ENCODE assay signal across 1 cellular context in the genomic region with DNA sequence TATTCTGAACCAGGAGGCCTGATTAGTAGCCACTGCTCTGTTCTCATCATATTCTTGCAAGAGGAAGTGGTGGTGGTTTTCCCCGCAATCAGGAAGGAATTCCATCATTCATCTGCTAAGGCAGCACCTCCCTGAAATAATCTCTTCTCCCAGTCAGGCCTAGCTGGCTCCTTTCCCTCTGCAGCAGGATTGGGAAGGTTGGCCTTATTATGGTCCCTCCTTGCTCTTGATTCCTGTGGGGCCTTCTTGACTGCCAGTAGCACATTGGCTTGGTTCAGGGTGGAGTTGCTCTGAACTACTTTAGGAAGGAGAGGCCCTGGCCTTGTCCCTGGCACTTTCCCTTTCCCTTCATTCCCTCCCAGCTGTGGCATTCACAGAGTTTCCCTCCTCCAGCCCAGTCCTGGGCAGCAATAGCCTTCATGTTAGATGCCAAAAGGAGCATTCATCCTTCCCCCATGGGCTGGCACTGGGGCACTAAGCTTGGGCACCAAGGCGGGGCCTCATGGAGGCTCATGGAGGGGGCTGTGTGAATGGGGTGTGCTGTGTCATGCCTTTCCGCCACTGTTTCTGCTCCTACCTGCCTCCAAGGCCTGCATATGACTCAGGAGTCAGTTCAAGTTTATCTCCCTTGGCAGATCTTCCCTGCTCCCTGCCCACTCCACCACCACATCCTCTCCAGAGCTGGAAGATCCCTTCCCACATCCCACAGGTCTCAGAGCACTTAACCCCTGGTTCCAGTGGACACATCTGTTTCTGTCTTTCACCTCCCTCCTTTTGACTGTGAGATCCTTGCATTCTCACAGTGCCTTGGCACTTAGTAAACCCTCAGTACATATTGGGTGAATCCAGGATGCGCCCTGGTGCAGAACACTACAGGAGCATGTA.
TF ChIP-seq lines count a peak whose summit lies in the region.

No MANE protein-coding gene starts in this region.

TF ChIP-seq in K562, 482 proteins besides CTCF, POLR2A, EP300 and RAD21 (continued from another document and continues in another):
- TF ChIP-seq, protein P1, sequence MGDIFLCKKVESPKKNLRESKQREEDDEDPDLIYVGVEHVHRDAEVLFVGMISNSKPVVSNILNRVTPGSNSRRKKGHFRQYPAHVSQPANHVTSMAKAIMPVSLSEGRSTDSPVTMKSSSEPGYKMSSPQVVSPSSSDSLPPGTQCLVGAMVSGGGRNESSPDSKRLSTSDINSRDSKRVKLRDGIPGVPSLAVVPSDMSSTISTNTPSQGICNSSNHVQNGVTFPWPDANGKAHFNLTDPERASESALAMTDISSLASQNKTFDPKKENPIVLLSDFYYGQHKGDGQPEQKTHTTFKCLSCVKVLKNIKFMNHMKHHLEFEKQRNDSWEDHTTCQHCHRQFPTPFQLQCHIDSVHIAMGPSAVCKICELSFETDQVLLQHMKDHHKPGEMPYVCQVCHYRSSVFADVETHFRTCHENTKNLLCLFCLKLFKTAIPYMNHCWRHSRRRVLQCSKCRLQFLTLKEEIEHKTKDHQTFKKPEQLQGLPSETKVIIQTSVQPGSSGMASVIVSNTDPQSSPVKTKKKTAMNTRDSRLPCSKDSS (IDR thresholded peaks at IDR 0.05; ENCODE audit: low read depth, partially characterized antibody) = no peak
- TF ChIP-seq SRSF3 (IDR thresholded peaks at IDR 0.05; ENCODE audit: insufficient read depth, low read length) (no peak), FOS (IDR thresholded peaks at IDR 0.05; ENCODE audit: extremely low read depth, insufficient read length) (no peak), HCFC1 (IDR thresholded peaks at IDR 0.05; ENCODE audit: low read depth, low read length) (no peak), TCF3 (CRISPR knock-in tag; IDR thresholded peaks at IDR 0.05) (peak; percentile 53), SPI1 (IDR thresholded peaks at IDR 0.05; ENCODE audit: borderline replicate concordance, low read depth, low read length) (peak; percentile 64; the same call in 1 of the 2 replicates), GTF2F1 (IDR thresholded peaks at IDR 0.05; ENCODE audit: low read depth, low read length) (no peak), ZNF436 (CRISPR knock-in tag; IDR thresholded peaks at IDR 0.05) (no peak), DACH1 (IDR thresholded peaks at IDR 0.05; ENCODE audit: partially characterized antibody) (no peak), KHSRP (IDR thresholded peaks at IDR 0.05) (no peak), SAFB2 (IDR thresholded peaks at IDR 0.05; ENCODE audit: borderline replicate concordance, low read depth, low read length, severe bottlenecking) (no peak), WHSC1 (IDR thresholded peaks at IDR 0.05; ENCODE audit: low read length) (no peak), KLF16 (IDR thresholded peaks at IDR 0.05) (no peak), SMAD2 (IDR thresholded peaks at IDR 0.05; ENCODE audit: low read depth, low read length) (no peak), POLR2B (IDR thresholded peaks at IDR 0.05; ENCODE audit: low read depth, partially characterized antibody) (no peak), CHD2 (IDR thresholded peaks at IDR 0.05; ENCODE audit: low read depth, low read length) (no peak), MAFG (tag; conservative IDR thresholded peaks at IDR 0.05) (peak; percentile 59), MIER1 (IDR thresholded peaks at IDR 0.05; ENCODE audit: low read depth) (no peak), PHB2 (IDR thresholded peaks at IDR 0.05; ENCODE audit: low read depth) (no peak), FOSL1 (tag; conservative IDR thresholded peaks at IDR 0.05) (peak; percentile 89), EGR1 (conservative IDR thresholded peaks at IDR 0.05) (peak; percentile 69), HNRNPH1 (optimal IDR thresholded peaks at IDR 0.05; ENCODE audit: low read depth, low read length) (no peak), JUND (IDR thresholded peaks at IDR 0.05; ENCODE audit: borderline replicate concordance, low read depth, low read length) (no peak), JUND (tag; IDR thresholded peaks at IDR 0.05; ENCODE audit: borderline replicate concordance, low read depth, low read length) (peak; percentile 22; the same call in 1 of the 3 replicates), NEUROD1 (IDR thresholded peaks at IDR 0.05; ENCODE audit: borderline replicate concordance, low read depth, low read length, partially characterized antibody) (no peak), BACH1 (tag; IDR thresholded peaks at IDR 0.05) (peak; percentile 56; the same call in 1 of the 2 replicates), DIDO1 (tag; IDR thresholded peaks at IDR 0.05; ENCODE audit: low read depth) (peak; percentile 63; the same call in 1 of the 2 replicates), FUS (optimal IDR thresholded peaks at IDR 0.05; ENCODE audit: low read depth, low read length) (no peak), ZNF124 (CRISPR knock-in tag; IDR thresholded peaks at IDR 0.05) (no peak), SMAD4 (CRISPR knock-in tag; conservative IDR thresholded peaks at IDR 0.05) (no peak), PCBP1 (IDR thresholded peaks at IDR 0.05; ENCODE audit: low read depth, low read length, poor library complexity, severe bottlenecking) (no peak), IFI16 (CRISPR knock-in tag; IDR thresholded peaks at IDR 0.05) (no peak), ZNF224 (CRISPR knock-in tag; IDR thresholded peaks at IDR 0.05) (no peak), PHF21A (IDR thresholded peaks at IDR 0.05; ENCODE audit: borderline replicate concordance, low read depth) (no peak), ZNF282 (CRISPR knock-in tag; IDR thresholded peaks at IDR 0.05) (no peak), FOXJ2 (tag; IDR thresholded peaks at IDR 0.05) (no peak), CBFB (CRISPR knock-in tag; IDR thresholded peaks at IDR 0.05) (no peak), BMI1 (IDR thresholded peaks at IDR 0.05; ENCODE audit: low read length) (no peak), ZNF324 (CRISPR knock-in tag; IDR thresholded peaks at IDR 0.05) (no peak), KDM4B (IDR thresholded peaks at IDR 0.05; ENCODE audit: borderline replicate concordance in 2 of 2, low read depth in 1 of 2) (no peak), SOX6 (IDR thresholded peaks at IDR 0.05) (no peak), NCOA1 (IDR thresholded peaks at IDR 0.05; ENCODE audit: low read depth) (no peak)
- TF ChIP-seq, protein P2, sequence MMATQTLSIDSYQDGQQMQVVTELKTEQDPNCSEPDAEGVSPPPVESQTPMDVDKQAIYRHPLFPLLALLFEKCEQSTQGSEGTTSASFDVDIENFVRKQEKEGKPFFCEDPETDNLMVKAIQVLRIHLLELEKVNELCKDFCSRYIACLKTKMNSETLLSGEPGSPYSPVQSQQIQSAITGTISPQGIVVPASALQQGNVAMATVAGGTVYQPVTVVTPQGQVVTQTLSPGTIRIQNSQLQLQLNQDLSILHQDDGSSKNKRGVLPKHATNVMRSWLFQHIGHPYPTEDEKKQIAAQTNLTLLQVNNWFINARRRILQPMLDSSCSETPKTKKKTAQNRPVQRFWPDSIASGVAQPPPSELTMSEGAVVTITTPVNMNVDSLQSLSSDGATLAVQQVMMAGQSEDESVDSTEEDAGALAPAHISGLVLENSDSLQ (IDR thresholded peaks at IDR 0.05) = no peak
- TF ChIP-seq, protein P3, sequence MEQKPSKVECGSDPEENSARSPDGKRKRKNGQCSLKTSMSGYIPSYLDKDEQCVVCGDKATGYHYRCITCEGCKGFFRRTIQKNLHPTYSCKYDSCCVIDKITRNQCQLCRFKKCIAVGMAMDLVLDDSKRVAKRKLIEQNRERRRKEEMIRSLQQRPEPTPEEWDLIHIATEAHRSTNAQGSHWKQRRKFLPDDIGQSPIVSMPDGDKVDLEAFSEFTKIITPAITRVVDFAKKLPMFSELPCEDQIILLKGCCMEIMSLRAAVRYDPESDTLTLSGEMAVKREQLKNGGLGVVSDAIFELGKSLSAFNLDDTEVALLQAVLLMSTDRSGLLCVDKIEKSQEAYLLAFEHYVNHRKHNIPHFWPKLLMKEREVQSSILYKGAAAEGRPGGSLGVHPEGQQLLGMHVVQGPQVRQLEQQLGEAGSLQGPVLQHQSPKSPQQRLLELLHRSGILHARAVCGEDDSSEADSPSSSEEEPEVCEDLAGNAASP (IDR thresholded peaks at IDR 0.05) = no peak
- TF ChIP-seq, protein P4, sequence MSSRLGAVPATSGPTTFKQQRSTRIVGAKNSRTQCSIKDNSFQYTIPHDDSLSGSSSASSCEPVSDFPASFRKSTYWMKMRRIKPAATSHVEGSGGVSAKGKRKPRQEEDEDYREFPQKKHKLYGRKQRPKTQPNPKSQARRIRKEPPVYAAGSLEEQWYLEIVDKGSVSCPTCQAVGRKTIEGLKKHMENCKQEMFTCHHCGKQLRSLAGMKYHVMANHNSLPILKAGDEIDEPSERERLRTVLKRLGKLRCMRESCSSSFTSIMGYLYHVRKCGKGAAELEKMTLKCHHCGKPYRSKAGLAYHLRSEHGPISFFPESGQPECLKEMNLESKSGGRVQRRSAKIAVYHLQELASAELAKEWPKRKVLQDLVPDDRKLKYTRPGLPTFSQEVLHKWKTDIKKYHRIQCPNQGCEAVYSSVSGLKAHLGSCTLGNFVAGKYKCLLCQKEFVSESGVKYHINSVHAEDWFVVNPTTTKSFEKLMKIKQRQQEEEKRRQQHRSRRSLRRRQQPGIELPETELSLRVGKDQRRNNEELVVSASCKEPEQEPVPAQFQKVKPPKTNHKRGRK (tag; IDR thresholded peaks at IDR 0.05) = no peak
- TF ChIP-seq, protein P5, sequence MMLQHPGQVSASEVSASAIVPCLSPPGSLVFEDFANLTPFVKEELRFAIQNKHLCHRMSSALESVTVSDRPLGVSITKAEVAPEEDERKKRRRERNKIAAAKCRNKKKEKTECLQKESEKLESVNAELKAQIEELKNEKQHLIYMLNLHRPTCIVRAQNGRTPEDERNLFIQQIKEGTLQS (IDR thresholded peaks at IDR 0.05) = no peak
- TF ChIP-seq, protein P5 (CRISPR knock-in tag; conservative IDR thresholded peaks at IDR 0.05) = no peak
- TF ChIP-seq, protein P6, sequence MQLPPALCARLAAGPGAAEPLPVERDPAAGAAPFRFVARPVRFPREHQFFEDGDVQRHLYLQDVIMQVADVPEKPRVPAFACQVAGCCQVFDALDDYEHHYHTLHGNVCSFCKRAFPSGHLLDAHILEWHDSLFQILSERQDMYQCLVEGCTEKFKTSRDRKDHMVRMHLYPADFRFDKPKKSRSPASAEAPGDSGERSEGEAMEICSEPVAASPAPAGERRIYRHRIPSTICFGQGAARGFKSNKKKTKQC (CRISPR knock-in tag; IDR thresholded peaks at IDR 0.05) = 0 out of 2 replicates have a peak, but pooled peaks have one; percentile 57
- TF ChIP-seq, protein P7, sequence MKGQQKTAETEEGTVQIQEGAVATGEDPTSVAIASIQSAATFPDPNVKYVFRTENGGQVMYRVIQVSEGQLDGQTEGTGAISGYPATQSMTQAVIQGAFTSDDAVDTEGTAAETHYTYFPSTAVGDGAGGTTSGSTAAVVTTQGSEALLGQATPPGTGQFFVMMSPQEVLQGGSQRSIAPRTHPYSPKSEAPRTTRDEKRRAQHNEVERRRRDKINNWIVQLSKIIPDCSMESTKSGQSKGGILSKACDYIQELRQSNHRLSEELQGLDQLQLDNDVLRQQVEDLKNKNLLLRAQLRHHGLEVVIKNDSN (CRISPR knock-in tag; IDR thresholded peaks at IDR 0.05) = no peak
- TF ChIP-seq, protein P8, sequence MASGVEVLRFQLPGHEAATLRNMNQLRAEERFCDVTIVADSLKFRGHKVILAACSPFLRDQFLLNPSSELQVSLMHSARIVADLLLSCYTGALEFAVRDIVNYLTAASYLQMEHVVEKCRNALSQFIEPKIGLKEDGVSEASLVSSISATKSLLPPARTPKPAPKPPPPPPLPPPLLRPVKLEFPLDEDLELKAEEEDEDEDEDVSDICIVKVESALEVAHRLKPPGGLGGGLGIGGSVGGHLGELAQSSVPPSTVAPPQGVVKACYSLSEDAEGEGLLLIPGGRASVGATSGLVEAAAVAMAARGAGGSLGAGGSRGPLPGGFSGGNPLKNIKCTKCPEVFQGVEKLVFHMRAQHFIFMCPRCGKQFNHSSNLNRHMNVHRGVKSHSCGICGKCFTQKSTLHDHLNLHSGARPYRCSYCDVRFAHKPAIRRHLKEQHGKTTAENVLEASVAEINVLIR (CRISPR knock-in tag; IDR thresholded peaks at IDR 0.05) = no peak
- TF ChIP-seq, protein P9, sequence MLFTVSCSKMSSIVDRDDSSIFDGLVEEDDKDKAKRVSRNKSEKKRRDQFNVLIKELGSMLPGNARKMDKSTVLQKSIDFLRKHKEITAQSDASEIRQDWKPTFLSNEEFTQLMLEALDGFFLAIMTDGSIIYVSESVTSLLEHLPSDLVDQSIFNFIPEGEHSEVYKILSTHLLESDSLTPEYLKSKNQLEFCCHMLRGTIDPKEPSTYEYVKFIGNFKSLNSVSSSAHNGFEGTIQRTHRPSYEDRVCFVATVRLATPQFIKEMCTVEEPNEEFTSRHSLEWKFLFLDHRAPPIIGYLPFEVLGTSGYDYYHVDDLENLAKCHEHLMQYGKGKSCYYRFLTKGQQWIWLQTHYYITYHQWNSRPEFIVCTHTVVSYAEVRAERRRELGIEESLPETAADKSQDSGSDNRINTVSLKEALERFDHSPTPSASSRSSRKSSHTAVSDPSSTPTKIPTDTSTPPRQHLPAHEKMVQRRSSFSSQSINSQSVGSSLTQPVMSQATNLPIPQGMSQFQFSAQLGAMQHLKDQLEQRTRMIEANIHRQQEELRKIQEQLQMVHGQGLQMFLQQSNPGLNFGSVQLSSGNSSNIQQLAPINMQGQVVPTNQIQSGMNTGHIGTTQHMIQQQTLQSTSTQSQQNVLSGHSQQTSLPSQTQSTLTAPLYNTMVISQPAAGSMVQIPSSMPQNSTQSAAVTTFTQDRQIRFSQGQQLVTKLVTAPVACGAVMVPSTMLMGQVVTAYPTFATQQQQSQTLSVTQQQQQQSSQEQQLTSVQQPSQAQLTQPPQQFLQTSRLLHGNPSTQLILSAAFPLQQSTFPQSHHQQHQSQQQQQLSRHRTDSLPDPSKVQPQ (CRISPR knock-in tag; IDR thresholded peaks at IDR 0.05; ENCODE audit: borderline replicate concordance) = no peak
- TF ChIP-seq, protein P10, sequence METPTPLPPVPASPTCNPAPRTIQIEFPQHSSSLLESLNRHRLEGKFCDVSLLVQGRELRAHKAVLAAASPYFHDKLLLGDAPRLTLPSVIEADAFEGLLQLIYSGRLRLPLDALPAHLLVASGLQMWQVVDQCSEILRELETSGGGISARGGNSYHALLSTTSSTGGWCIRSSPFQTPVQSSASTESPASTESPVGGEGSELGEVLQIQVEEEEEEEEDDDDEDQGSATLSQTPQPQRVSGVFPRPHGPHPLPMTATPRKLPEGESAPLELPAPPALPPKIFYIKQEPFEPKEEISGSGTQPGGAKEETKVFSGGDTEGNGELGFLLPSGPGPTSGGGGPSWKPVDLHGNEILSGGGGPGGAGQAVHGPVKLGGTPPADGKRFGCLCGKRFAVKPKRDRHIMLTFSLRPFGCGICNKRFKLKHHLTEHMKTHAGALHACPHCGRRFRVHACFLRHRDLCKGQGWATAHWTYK (CRISPR knock-in tag; IDR thresholded peaks at IDR 0.05) = no peak
- TF ChIP-seq, protein P11, sequence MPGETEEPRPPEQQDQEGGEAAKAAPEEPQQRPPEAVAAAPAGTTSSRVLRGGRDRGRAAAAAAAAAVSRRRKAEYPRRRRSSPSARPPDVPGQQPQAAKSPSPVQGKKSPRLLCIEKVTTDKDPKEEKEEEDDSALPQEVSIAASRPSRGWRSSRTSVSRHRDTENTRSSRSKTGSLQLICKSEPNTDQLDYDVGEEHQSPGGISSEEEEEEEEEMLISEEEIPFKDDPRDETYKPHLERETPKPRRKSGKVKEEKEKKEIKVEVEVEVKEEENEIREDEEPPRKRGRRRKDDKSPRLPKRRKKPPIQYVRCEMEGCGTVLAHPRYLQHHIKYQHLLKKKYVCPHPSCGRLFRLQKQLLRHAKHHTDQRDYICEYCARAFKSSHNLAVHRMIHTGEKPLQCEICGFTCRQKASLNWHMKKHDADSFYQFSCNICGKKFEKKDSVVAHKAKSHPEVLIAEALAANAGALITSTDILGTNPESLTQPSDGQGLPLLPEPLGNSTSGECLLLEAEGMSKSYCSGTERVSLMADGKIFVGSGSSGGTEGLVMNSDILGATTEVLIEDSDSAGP (CRISPR knock-in tag; IDR thresholded peaks at IDR 0.05) = no peak
